16 cellular contexts compared by ENCODE assay signal in the genomic region with DNA sequence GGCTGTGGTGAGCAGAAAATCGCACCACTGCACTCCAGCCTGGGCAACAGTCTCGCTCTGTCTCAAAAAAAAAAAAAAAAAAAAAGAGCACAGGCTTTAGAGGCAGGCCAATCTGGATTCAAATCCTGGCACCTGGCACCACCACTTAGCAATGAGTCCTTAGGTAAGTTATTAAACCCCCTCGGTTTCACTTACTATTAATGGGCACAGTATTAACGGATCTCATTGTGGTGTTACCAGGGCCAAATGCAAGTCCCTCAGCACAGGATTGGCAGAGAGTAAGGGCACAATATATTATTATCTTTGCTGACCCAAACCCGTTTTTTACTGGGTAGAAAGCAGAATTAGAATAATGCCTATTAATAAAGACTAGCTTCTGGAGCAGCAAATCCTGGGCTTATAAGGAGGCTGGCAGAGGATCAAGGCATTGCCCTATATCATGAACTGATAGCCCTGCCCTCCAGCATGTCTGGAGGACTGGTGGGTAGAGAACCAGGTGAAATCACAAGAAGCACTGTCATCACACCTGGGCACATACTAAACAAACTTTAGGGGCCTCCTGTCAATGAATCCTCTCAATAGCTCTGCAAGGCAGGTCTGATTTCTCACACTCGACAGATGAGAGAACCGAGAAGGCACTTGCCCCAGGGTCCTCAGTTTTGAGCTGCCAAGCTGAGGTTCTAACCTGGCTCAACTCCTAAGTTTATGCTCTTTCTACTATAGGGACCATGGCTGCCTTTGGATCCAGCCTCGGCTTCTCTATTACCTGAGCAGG. TPM values are rescaled to one million over a fixed set of nuclear protein-coding genes. Genes with fewer than 3 reads are reported as not detected.
DNase-seq lines count a peak whose midpoint lies in the region; ATAC-seq, FAIRE-seq and TF ChIP-seq lines count a peak whose summit lies in the region.
"Had no signal": no experiment of that assay in that cellular context is flagged by ENCODE, and none has a peak within 500 bp of the region (broad histone marks: within the 10 kb centered on the region; RNA-seq: fewer than 3 reads in every experiment).

No MANE protein-coding gene starts in this region.

- H3K36me3 ChIP-seq in ACC112 (ENCODE audit: insufficient read depth, low read length) (no peaks in the 10 kb centered on the region), OCI-LY1 (ENCODE audit: insufficient read depth, low read length) (no peaks in the 10 kb centered on the region), fibroblast of lung (ENCODE audit: control insufficient read depth, insufficient read depth, low read length) (peaks cover 14% of the 10 kb centered on the region), rectal smooth muscle tissue (ENCODE audit: control insufficient read depth, insufficient read depth, low read length) (peaks cover 8% of the 10 kb centered on the region)

- H3K4me2 ChIP-seq in OCI-LY1 (ENCODE audit: low read length): peak overlapping the region; percentile 20; the same call in 1 of the 2 replicates
- no peak overlapping the region for H3K4me2 ChIP-seq in fibroblast of lung (ENCODE audit: extremely low read depth, insufficient read depth, low read length)

- H3K9me2 ChIP-seq in OCI-LY1 (ENCODE audit: low read depth, low read length): no peaks in the 10 kb centered on the region

- no peak overlapping the region for H2AFZ ChIP-seq in ACC112 (ENCODE audit: low read length, unreplicated experiment)
- no peak overlapping the region for H2AFZ ChIP-seq in OCI-LY1 (ENCODE audit: low read length)
- H2AFZ ChIP-seq in fibroblast of lung (ENCODE audit: low read length): no peak overlapping the region

- DNase-seq in fibroblast of lung (ENCODE audit: low read depth in 2 of 2) (no peak), H54 (ENCODE audit: insufficient read length, low spot score) (no peak)
- no peak for DNase-seq in activated T-cell treated with anti-CD3 and anti-CD28 coated beads, Interleukin-2, amount 50 U/mL, for 48 hours
- DNase-seq in activated T-helper 2 cell treated with anti-CD3 and anti-CD28 coated beads, Interferon-gamma antibody, Interleukin-2, Interleukin-4, amounts not matched to agents 10 μg/mL and 5 μg/mL and 100 μg/mL, durations not matched to agents 14 hours and 24 hours and 36 hours (ENCODE audit: low spot score): no peak
- DNase-seq: activated CD4-positive, alpha-beta T cell treated with anti-CD3 and anti-CD28 coated beads, Interleukin-2, amount 50 U/mL, for 4 hours; activated effector memory CD4-positive, alpha-beta T cell treated with anti-CD3 and anti-CD28 coated beads, Interleukin-2, amount 50 U/mL, for 16 hours; DMS79; H9; naive thymus-derived CD4-positive, alpha-beta T cell; NCI-H2171 treated with DMSO at 0.1 percent for 48 hours; PC-3; T-helper 17 cell had no signal

- H3K4me3 Mint-ChIP-seq in activated T-helper 2 cell treated with anti-CD3 and anti-CD28 coated beads, Interferon-gamma antibody, Interleukin-2, Interleukin-4, amounts not matched to agents 10 μg/mL and 5 μg/mL and 100 μg/mL, durations not matched to agents 14 hours and 24 hours and 36 hours (ENCODE audit: low read depth): no peak overlapping the region
- H3K4me3 Mint-ChIP-seq: naive thymus-derived CD4-positive, alpha-beta T cell; T-helper 17 cell had no signal

- H3K27ac ChIP-seq in ACC112 (ENCODE audit: low read depth, low read length): peak overlapping the region; percentile 87; the same call in 1 of the 2 replicates
- H3K27ac ChIP-seq in OCI-LY1 (ENCODE audit: low read depth, low read length, poor library complexity, severe bottlenecking): peak overlapping the region; percentile 90
- H3K27ac ChIP-seq in fibroblast of lung (ENCODE audit: insufficient read depth, low read length): peak overlapping the region; percentile 12
- peak overlapping the region; percentile 83 for H3K27ac ChIP-seq in rectal smooth muscle tissue (ENCODE audit: low read depth, low read length)

- H4K20me1 ChIP-seq in OCI-LY1 (ENCODE audit: insufficient read depth, low read length) (no peaks in the 10 kb centered on the region), fibroblast of lung (ENCODE audit: control insufficient read depth, extremely low read depth, insufficient read depth, low read length) (no peaks in the 10 kb centered on the region)

- H3K27me3 ChIP-seq in ACC112 (ENCODE audit: insufficient read depth, low read length): no peaks in the 10 kb centered on the region
- no peaks in the 10 kb centered on the region for H3K27me3 ChIP-seq in OCI-LY1 (ENCODE audit: insufficient read depth, low read length)
- H3K27me3 ChIP-seq in fibroblast of lung (ENCODE audit: control insufficient read depth, insufficient read depth, low read length): no peaks in the 10 kb centered on the region
- H3K27me3 ChIP-seq in rectal smooth muscle tissue (ENCODE audit: control insufficient read depth, insufficient read depth, low read length): no peaks in the 10 kb centered on the region

- H3K27me3 Mint-ChIP-seq in activated T-helper 2 cell treated with anti-CD3 and anti-CD28 coated beads, Interferon-gamma antibody, Interleukin-2, Interleukin-4, amounts not matched to agents 10 μg/mL and 5 μg/mL and 100 μg/mL, durations not matched to agents 14 hours and 24 hours and 36 hours (ENCODE audit: low read depth): no peaks in the 10 kb centered on the region

- H3F3A ChIP-seq in OCI-LY1 (ENCODE audit: insufficient read depth, low read length): no peaks in the 10 kb centered on the region

- H3K9me3 ChIP-seq in OCI-LY1 (ENCODE audit: low read length) (no peaks in the 10 kb centered on the region), fibroblast of lung (ENCODE audit: control insufficient read depth, insufficient read depth, low read depth, low read length) (no peaks in the 10 kb centered on the region)

- TF ChIP-seq POLR2A in H54 (IDR thresholded peaks at IDR 0.05; ENCODE audit: low read depth, low read length): no peak

- H3K4me3 ChIP-seq in ACC112 (ENCODE audit: low read depth, low read length): no peak overlapping the region
- H3K4me3 ChIP-seq in OCI-LY1 (ENCODE audit: low read depth, low read length, poor library complexity, severe bottlenecking): no peak overlapping the region
- H3K4me3 ChIP-seq in fibroblast of lung (replicated peaks in 1 of 4; ENCODE audit: control extremely low read depth in 1 of 4, insufficient read depth in 1 of 4, low read depth in 3 of 4, low read length in 4 of 4): no peak overlapping the region
- no peak overlapping the region for H3K4me3 ChIP-seq in rectal smooth muscle tissue (ENCODE audit: low read length)

- H3K4me1 ChIP-seq in ACC112 (ENCODE audit: control insufficient read depth, insufficient read depth, low read length, unreplicated experiment) (peaks cover 26% of the 10 kb centered on the region), OCI-LY1 (ENCODE audit: insufficient read depth, low read length, severe bottlenecking) (peaks cover 65% of the 10 kb centered on the region), fibroblast of lung (ENCODE audit: control insufficient read depth, extremely low read depth, insufficient read depth, low read length) (peaks cover 27% of the 10 kb centered on the region), rectal smooth muscle tissue (ENCODE audit: control insufficient read depth, insufficient read depth, low read length) (peaks cover 17% of the 10 kb centered on the region)

- H3K27ac Mint-ChIP-seq in activated T-helper 2 cell treated with anti-CD3 and anti-CD28 coated beads, Interferon-gamma antibody, Interleukin-2, Interleukin-4, amounts not matched to agents 10 μg/mL and 5 μg/mL and 100 μg/mL, durations not matched to agents 14 hours and 24 hours and 36 hours: no peak overlapping the region
- H3K27ac Mint-ChIP-seq: naive thymus-derived CD4-positive, alpha-beta T cell; T-helper 17 cell had no signal

- H3K79me2 ChIP-seq in ACC112 (ENCODE audit: control insufficient read depth, insufficient read depth, low read length, unreplicated experiment) (no peaks in the 10 kb centered on the region), OCI-LY1 (ENCODE audit: insufficient read depth, low read length) (no peaks in the 10 kb centered on the region), fibroblast of lung (ENCODE audit: control insufficient read depth, insufficient read depth, low read length) (peaks cover 1% of the 10 kb centered on the region)

- H3K4me1 Mint-ChIP-seq in activated T-helper 2 cell treated with anti-CD3 and anti-CD28 coated beads, Interferon-gamma antibody, Interleukin-2, Interleukin-4, amounts not matched to agents 10 μg/mL and 5 μg/mL and 100 μg/mL, durations not matched to agents 14 hours and 24 hours and 36 hours (ENCODE audit: low read depth): peaks cover 9% of the 10 kb centered on the region

- H3K9ac ChIP-seq in OCI-LY1 (ENCODE audit: low read length): peak overlapping the region; percentile 48; the same call in 1 of the 2 replicates
- no peak overlapping the region for H3K9ac ChIP-seq in fibroblast of lung (ENCODE audit: insufficient read depth, low read length)
- no peak overlapping the region for H3K9ac ChIP-seq in rectal smooth muscle tissue (ENCODE audit: low read length)

- TF ChIP-seq CTCF in OCI-LY1 (IDR thresholded peaks at IDR 0.05; ENCODE audit: low read length) (no peak), fibroblast of lung (conservative IDR thresholded peaks at IDR 0.05 in 1 of 2, IDR thresholded peaks at IDR 0.05 in 1 of 2; ENCODE audit: low read depth in 1 of 2, low read length in 2 of 2) (no peak)

- H3K9me3 Mint-ChIP-seq in activated T-helper 2 cell treated with anti-CD3 and anti-CD28 coated beads, Interferon-gamma antibody, Interleukin-2, Interleukin-4, amounts not matched to agents 10 μg/mL and 5 μg/mL and 100 μg/mL, durations not matched to agents 14 hours and 24 hours and 36 hours: no peaks in the 10 kb centered on the region
- H3K9me3 Mint-ChIP-seq: H9; naive thymus-derived CD4-positive, alpha-beta T cell had no signal

- intact Hi-C loops in activated T-helper 2 cell treated with anti-CD3 and anti-CD28 coated beads, Interferon-gamma antibody, Interleukin-2, Interleukin-4, amounts not matched to agents 10 μg/mL and 5 μg/mL and 100 μg/mL, durations not matched to agents 14 hours and 24 hours and 36 hours (cut with micrococcal nuclease): no loop called here

- ATAC-seq in HG03039 (IDR thresholded peaks at IDR 0.05; ENCODE audit: unreplicated experiment): no peak
- ATAC-seq: naive thymus-derived CD4-positive, alpha-beta T cell; PC-3; T-helper 17 cell had no signal

- no peaks in the 10 kb centered on the region for H3K36me3 Mint-ChIP-seq in activated T-helper 2 cell treated with anti-CD3 and anti-CD28 coated beads, Interferon-gamma antibody, Interleukin-2, Interleukin-4, amounts not matched to agents 10 μg/mL and 5 μg/mL and 100 μg/mL, durations not matched to agents 14 hours and 24 hours and 36 hours (ENCODE audit: low read depth)
- H3K36me3 Mint-ChIP-seq: naive thymus-derived CD4-positive, alpha-beta T cell had no signal

- no peak for FAIRE-seq in H54 (lab: Jason Lieb, UNC)

RNA-seq across cellular contexts. Expression of a gene that starts 17.7 kb away (rescaled TPM):
- total RNA-seq in fibroblast of lung: 1.3 and 2.6 TPM in 2 replicates
- 0.97 and 1.1 TPM in 2 replicates for polyA plus RNA-seq in fibroblast of lung
- polyA plus RNA-seq in fibroblast of lung (2012): 0.82 and 1.0 TPM in 2 replicates
- 5.9 and 6.7 TPM in 2 replicates for polyA minus RNA-seq in fibroblast of lung (ENCODE audit: low replicate concordance)
- not detected in 2 replicates for total RNA-seq in activated T-helper 2 cell treated with anti-CD3 and anti-CD28 coated beads, Interferon-gamma antibody, Interleukin-2, Interleukin-4, amounts not matched to agents 10 μg/mL and 5 μg/mL and 100 μg/mL, durations not matched to agents 14 hours and 24 hours and 36 hours
- total RNA-seq: T-helper 17 cell had no signal
- polyA plus RNA-seq: naive thymus-derived CD4-positive, alpha-beta T cell had no signal

RNA-seq across cellular contexts. Expression of a gene that starts 21.7 kb away (rescaled TPM):
- 1.5 and 3.0 TPM in 2 replicates for total RNA-seq in fibroblast of lung
- polyA plus RNA-seq in fibroblast of lung: 0.48 and 0.76 TPM in 2 replicates
- 0.41 and 0.48 TPM in 2 replicates for polyA plus RNA-seq in fibroblast of lung (2012)
- 5.7 and 7.8 TPM in 2 replicates for polyA minus RNA-seq in fibroblast of lung (ENCODE audit: low replicate concordance)
- total RNA-seq in activated T-helper 2 cell treated with anti-CD3 and anti-CD28 coated beads, Interferon-gamma antibody, Interleukin-2, Interleukin-4, amounts not matched to agents 10 μg/mL and 5 μg/mL and 100 μg/mL, durations not matched to agents 14 hours and 24 hours and 36 hours: not detected in 2 replicates
- total RNA-seq: T-helper 17 cell had no signal
- polyA plus RNA-seq: naive thymus-derived CD4-positive, alpha-beta T cell had no signal

RNA-seq across cellular contexts. Expression of a gene that starts 30.8 kb away (rescaled TPM):
- total RNA-seq in fibroblast of lung: 59.0 and 63.4 TPM in 2 replicates
- polyA plus RNA-seq in fibroblast of lung: 106 and 109 TPM in 2 replicates
- polyA plus RNA-seq in fibroblast of lung (2012): 155 and 185 TPM in 2 replicates
- 188 and 308 TPM in 2 replicates for polyA minus RNA-seq in fibroblast of lung (ENCODE audit: low replicate concordance)
- 0.21 and 0.23 TPM in 2 replicates for total RNA-seq in activated T-helper 2 cell treated with anti-CD3 and anti-CD28 coated beads, Interferon-gamma antibody, Interleukin-2, Interleukin-4, amounts not matched to agents 10 μg/mL and 5 μg/mL and 100 μg/mL, durations not matched to agents 14 hours and 24 hours and 36 hours
- total RNA-seq: T-helper 17 cell had no signal

Comparison
In these comparisons a context has a peak if more than half of its experiments do, and no peak if none do; other contexts are left out.
1. H3K27ac ChIP-seq: peak in every context shown above with its lines; median percentile 90 in OCI-LY1; 87 in ACC112; 83 in rectal smooth muscle tissue; 12 in fibroblast of lung.
2. RNA of a gene that starts 30.8 kb away (total RNA-seq): 59.0 to 63.4 TPM in fibroblast of lung; 0.21 to 0.23 TPM in activated T-helper 2 cell treated with anti-CD3 and anti-CD28 coated beads, Interferon-gamma antibody, Interleukin-2, Interleukin-4, amounts not matched to agents 10 μg/mL and 5 μg/mL and 100 μg/mL, durations not matched to agents 14 hours and 24 hours and 36 hours; every median in the first group is over 10 times any median in the second.